In genomic region chr11:6927030-6927617, GRCh38 we compare ENCODE assay signal across 8 cellular contexts. TPM values are rescaled to one million over a fixed set of nuclear protein-coding genes. Genes with fewer than 3 reads are reported as not detected.
DNase-seq lines count a peak whose midpoint lies in the region; ATAC-seq and TF ChIP-seq lines count a peak whose summit lies in the region.

No MANE protein-coding gene starts in this region.

- H3K27me3 Mint-ChIP-seq in central memory CD8-positive, alpha-beta T cell, result peaks cover 58% of the 10 kb centered on the region
- peaks cover 32 to 54% of the 10 kb centered on the region in 2 donors for H3K27me3 Mint-ChIP-seq in natural killer cell treated with Interleukin-12 subunit alpha and Interleukin-12 subunit beta and Interleukin-15 and Interleukin-18, amount 100 ng/mL, for 72 hours

- no peaks in the 10 kb centered on the region for H3K36me3 Mint-ChIP-seq in central memory CD8-positive, alpha-beta T cell (ENCODE audit: insufficient read depth)
- H3K36me3 Mint-ChIP-seq in natural killer cell treated with Interleukin-12 subunit alpha and Interleukin-12 subunit beta and Interleukin-15 and Interleukin-18, amount 100 ng/mL, for 72 hours, result peaks cover 5% of the 10 kb centered on the region

- H3K4me1 ChIP-seq in GM23248 (ENCODE audit: insufficient read depth), result peaks cover 12% of the 10 kb centered on the region; the same call in 1 of the 2 replicates
- peaks cover 20% of the 10 kb centered on the region for H3K4me1 ChIP-seq in Loucy (ENCODE audit: insufficient read depth, low read length, poor library complexity, severe bottlenecking)

- peak overlapping the region; percentile 86 for H3K4me3 Mint-ChIP-seq in central memory CD8-positive, alpha-beta T cell
- peak overlapping the region; percentile 50 for H3K4me3 Mint-ChIP-seq in natural killer cell treated with Interleukin-12 subunit alpha and Interleukin-12 subunit beta and Interleukin-15 and Interleukin-18, amount 100 ng/mL, for 72 hours

- peaks cover 21% of the 10 kb centered on the region for H3K4me1 Mint-ChIP-seq in central memory CD8-positive, alpha-beta T cell
- peaks cover 10 to 16% of the 10 kb centered on the region in 2 donors for H3K4me1 Mint-ChIP-seq in natural killer cell treated with Interleukin-12 subunit alpha and Interleukin-12 subunit beta and Interleukin-15 and Interleukin-18, amount 100 ng/mL, for 72 hours (ENCODE audit: low read depth in 2 of 2)

- no peaks in the 10 kb centered on the region; the same call in 1 of the 2 replicates for H3K9me2 ChIP-seq in GM23248 (ENCODE audit: insufficient read depth)
- H3K9me2 ChIP-seq in Loucy (replicated peaks; ENCODE audit: low read depth, low read length), result no peaks in the 10 kb centered on the region

- H3K79me2 ChIP-seq in GM23248 (ENCODE audit: insufficient read depth), result peaks cover 23% of the 10 kb centered on the region
- peaks cover 37% of the 10 kb centered on the region for H3K79me2 ChIP-seq in Loucy (ENCODE audit: insufficient read depth, low read length)

- peak overlapping the region; percentile 83 for H3K27ac ChIP-seq in GM23248

- in situ Hi-C loops in GM23248 (cut with MboI), result no loop called here

- H3K9me3 ChIP-seq in GM23248 (ENCODE audit: low read depth), result no peaks in the 10 kb centered on the region
- H3K9me3 ChIP-seq in Loucy (ENCODE audit: insufficient read depth, low read depth, low read length), result no peaks in the 10 kb centered on the region

- no peaks in the 10 kb centered on the region for H3K36me3 ChIP-seq in GM23248 (ENCODE audit: low read depth)
- no peaks in the 10 kb centered on the region for H3K36me3 ChIP-seq in Loucy (ENCODE audit: insufficient read depth, low read length)

- H3K4me2 ChIP-seq in GM23248 (ENCODE audit: unreplicated experiment) (peak overlapping the region; percentile 85), Loucy (ENCODE audit: low read depth, low read length, poor library complexity, severe bottlenecking) (peak overlapping the region; percentile 68)

- H3K9ac ChIP-seq in GM23248, result peak overlapping the region; percentile 82
- H3K9ac ChIP-seq in Loucy (ENCODE audit: low read depth, low read length, poor library complexity, severe bottlenecking), result peak overlapping the region; percentile 80

- peak overlapping the region; percentile 82 for H3K4me3 ChIP-seq in GM23248
- H3K4me3 ChIP-seq in Loucy (ENCODE audit: low read length, poor library complexity, severe bottlenecking), result peak overlapping the region; percentile 86

- H3K27me3 ChIP-seq in GM23248 (replicated peaks; ENCODE audit: insufficient read depth) (no peaks in the 10 kb centered on the region), Loucy (ENCODE audit: insufficient read depth, low read length, poor library complexity, severe bottlenecking) (no peaks in the 10 kb centered on the region)

- no peak for TF ChIP-seq CTCF in Loucy (conservative IDR thresholded peaks at IDR 0.05; ENCODE audit: low read length)

- no peaks in the 10 kb centered on the region for H4K20me1 ChIP-seq in GM23248 (ENCODE audit: insufficient read depth)
- no peaks in the 10 kb centered on the region for H4K20me1 ChIP-seq in Loucy (ENCODE audit: insufficient read depth, low read length, poor library complexity, severe bottlenecking)

- peak overlapping the region; percentile 99 for H2AFZ ChIP-seq in GM23248
- H2AFZ ChIP-seq in Loucy (ENCODE audit: low read length), result peak overlapping the region; percentile 96

- H3K27ac Mint-ChIP-seq in central memory CD8-positive, alpha-beta T cell (ENCODE audit: low read depth), result no peak overlapping the region
- H3K27ac Mint-ChIP-seq in natural killer cell treated with Interleukin-12 subunit alpha and Interleukin-12 subunit beta and Interleukin-15 and Interleukin-18, amount 100 ng/mL, for 72 hours, result no peak overlapping the region

- ATAC-seq in central memory CD8-positive, alpha-beta T cell (replicated peaks; ENCODE audit: extremely low read depth, poor library complexity, severe bottlenecking), result no peak
- ATAC-seq in natural killer cell treated with Interleukin-12 subunit alpha and Interleukin-12 subunit beta and Interleukin-15 and Interleukin-18, amount 100 ng/mL, for 72 hours, result no peak

- DNase-seq in NCI-H2029 (lab: John Stamatoyannopoulos, UW) (peak; percentile 13), NCI-H2029 treated with DMSO at 0.1 percent for 48 hours (lab: John Stamatoyannopoulos, UW) (no peak), GM23248 (peak; percentile 9), islet precursor cell (no peak)
- DNase-seq in central memory CD8-positive, alpha-beta T cell (ENCODE audit: low spot score in 2 of 2), result no peak
- DNase-seq in natural killer cell treated with Interleukin-12 subunit alpha and Interleukin-12 subunit beta and Interleukin-15 and Interleukin-18, amount 100 ng/mL, for 72 hours (ENCODE audit: low spot score), result no peak
- no peak for DNase-seq in activated CD4-positive, alpha-beta T cell treated with anti-CD3 and anti-CD28 coated beads for 4 hours

- WGBS in GM23248 (ENCODE audit: low coverage in 1 of 2, low lambda C conversion rate in 2 of 2, missing lambda C conversion rate in 2 of 2), 2 experiments, result 22 to 23% methylated on average over 11 of the region's 11 CpGs

- no peaks in the 10 kb centered on the region for H3K9me3 Mint-ChIP-seq in central memory CD8-positive, alpha-beta T cell
- H3K9me3 Mint-ChIP-seq in natural killer cell treated with Interleukin-12 subunit alpha and Interleukin-12 subunit beta and Interleukin-15 and Interleukin-18, amount 100 ng/mL, for 72 hours, result peaks cover 2% of the 10 kb centered on the region

- H3F3A ChIP-seq in GM23248 (ENCODE audit: insufficient read depth), result peaks cover 18% of the 10 kb centered on the region
- H3F3A ChIP-seq in Loucy (ENCODE audit: low read depth), result peaks cover 2% of the 10 kb centered on the region; the same call in 1 of the 2 replicates

RNA-seq across cellular contexts. Expression of gene ZNF215, which starts 0.9 kb away (rescaled TPM):
- 3.5 and 4.9 TPM in 2 replicates for total RNA-seq in GM23248 (2014; rRNA removed; shearing (Covaris generic))
- 5.4 and 5.6 TPM in 2 replicates for polyA plus RNA-seq in GM23248 (2016; fragmentation: Nextera tagmentation; extraction: Ambion mirVana)
- total RNA-seq in natural killer cell treated with Interleukin-12 subunit alpha and Interleukin-12 subunit beta and Interleukin-15 and Interleukin-18, amount 100 ng/mL, for 72 hours, result 1 to 10 TPM in 1 of 2 donors, under 1 TPM in 1; 0.24 to 1.5 TPM

RNA-seq across cellular contexts. Expression of gene OR2D3, which starts 6.3 kb away (rescaled TPM):
- not detected in 2 replicates for total RNA-seq in GM23248 (2014; rRNA removed; shearing (Covaris generic))
- polyA plus RNA-seq in GM23248 (2016; fragmentation: Nextera tagmentation; extraction: Ambion mirVana), result 0.18 TPM in 1 of 2 replicates, not detected in the other
- not detected for total RNA-seq in natural killer cell treated with Interleukin-12 subunit alpha and Interleukin-12 subunit beta and Interleukin-15 and Interleukin-18, amount 100 ng/mL, for 72 hours

RNA-seq across cellular contexts. Expression of gene OR2D2, which starts 34.8 kb away (rescaled TPM):
- total RNA-seq in GM23248 (2014; rRNA removed; shearing (Covaris generic)), result 0.22 TPM in 1 of 2 replicates, not detected in the other
- polyA plus RNA-seq in GM23248 (2016; fragmentation: Nextera tagmentation; extraction: Ambion mirVana), result not detected in 2 replicates
- not detected for total RNA-seq in natural killer cell treated with Interleukin-12 subunit alpha and Interleukin-12 subunit beta and Interleukin-15 and Interleukin-18, amount 100 ng/mL, for 72 hours

RNA-seq across cellular contexts. Expression of gene OR10A4, which starts 50.7 kb away (rescaled TPM):
- not detected in 2 replicates for total RNA-seq in GM23248 (2014; rRNA removed; shearing (Covaris generic))
- not detected in 2 replicates for polyA plus RNA-seq in GM23248 (2016; fragmentation: Nextera tagmentation; extraction: Ambion mirVana)
- total RNA-seq in natural killer cell treated with Interleukin-12 subunit alpha and Interleukin-12 subunit beta and Interleukin-15 and Interleukin-18, amount 100 ng/mL, for 72 hours, result not detected

Comparison
In these comparisons a context has a peak if more than half of its experiments do, and no peak if none do; other contexts are left out.
1. DNase-seq: peak in NCI-H2029 (single experiment) and GM23248 (single experiment); none in NCI-H2029 treated with DMSO at 0.1 percent for 48 hours (single experiment), central memory CD8-positive, alpha-beta T cell (0 of 2), natural killer cell treated with Interleukin-12 subunit alpha and Interleukin-12 subunit beta and Interleukin-15 and Interleukin-18, amount 100 ng/mL, for 72 hours (single experiment), islet precursor cell (single experiment) and activated CD4-positive, alpha-beta T cell treated with anti-CD3 and anti-CD28 coated beads for 4 hours (0 of 2).